8 cellular contexts compared by ENCODE assay signal in the genomic region with DNA sequence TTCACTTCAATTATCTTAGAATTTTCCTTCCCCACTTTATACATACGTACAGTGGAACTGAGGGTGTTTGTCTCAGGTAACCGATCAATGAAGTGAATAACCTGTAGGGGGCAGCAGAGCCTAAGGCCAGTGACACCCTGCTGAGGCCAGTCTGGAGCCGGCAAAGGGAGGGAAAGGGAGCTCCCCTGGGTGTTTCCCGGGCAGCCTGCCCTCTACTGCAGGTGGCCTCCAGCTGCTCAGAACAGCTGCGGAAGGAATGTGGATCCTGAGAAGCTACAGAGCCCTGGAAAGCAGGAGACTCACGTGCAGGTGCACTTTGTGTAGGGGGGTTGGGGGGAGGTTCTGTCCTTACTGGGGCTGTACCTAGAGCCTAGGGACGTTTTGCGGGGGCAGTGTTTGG. TPM values are rescaled to one million over a fixed set of nuclear protein-coding genes. Genes with fewer than 3 reads are reported as not detected.
DNase-seq lines count a peak whose midpoint lies in the region; ATAC-seq, FAIRE-seq and TF ChIP-seq lines count a peak whose summit lies in the region.

No MANE protein-coding gene starts in this region.

- in situ Hi-C loops in HepG2 (cut with HindIII; ENCODE audit: extremely low pct_ligation_motif_present, low pct_unique_long_range_greater_than_20kb), result no loop called here

- H3K9ac ChIP-seq in duodenal mucosa (ENCODE audit: low read depth in 1 of 2, low read length in 2 of 2) (peak overlapping the region in 1 of 2 donors; percentile 2), HepG2 (ENCODE audit: insufficient read depth, low read depth, low read length) (peak overlapping the region; percentile 64; the same call in 1 of the 2 replicates)

- whole genome bisulfite sequencing in HepG2 (ENCODE audit: low lambda C conversion rate), result 12% methylated on average over 7 of the region's 8 CpGs

- peak overlapping the region; percentile 84 to 90 for H3K4me3 ChIP-seq in duodenal mucosa (ENCODE audit: low read depth in 1 of 2, low read length in 2 of 2)
- peak overlapping the region; percentile 63 to 90 (median 79) for H3K4me3 ChIP-seq in HepG2 (replicated peaks in 1 of 3; ENCODE audit: insufficient read depth in 1 of 3, low read depth in 2 of 3, low read length in 3 of 3)

- CTCF ChIA-PET in HepG2 (lab: Yijun Ruan, JAX; ENCODE audit: low intra/inter-chr PET ratio, low total read pairs), result interaction anchor here (0.7 to 3.5 kb wide), 7 partner anchors 13 to 192 kb away, joined by 3 to 37 read pairs (median 4); partner anchors contain the start of gene ZNF440

- H3K27me3 ChIP-seq in duodenal mucosa (ENCODE audit: control insufficient read depth in 1 of 2, insufficient read depth in 2 of 2, low read length in 2 of 2), result no peaks in the 10 kb centered on the region
- no peaks in the 10 kb centered on the region; a peak in 1 of 5 replicates for H3K27me3 ChIP-seq in HepG2 (ENCODE audit: control insufficient read depth in 1 of 2, insufficient read depth in 2 of 2, low read length in 2 of 2)

- peak; percentile 75 for DNase-seq in GF-D8 (lab: John Stamatoyannopoulos, UW)
- peak; percentile 86 to 93 for DNase-seq in NCI-H526 (lab: John Stamatoyannopoulos, UW)
- DNase-seq in activated CD4-positive, alpha-beta T cell treated with anti-CD3 and anti-CD28 coated beads, Interleukin-2, amount 50 U/mL, for 4 hours, result peak; percentile 68 to 71
- peak; percentile 90 for DNase-seq in HepG2 (ENCODE audit: low spot score)
- peak; percentile 75 for DNase-seq in stimulated activated CD4-positive, alpha-beta T cell treated with anti-CD3 and anti-CD28 coated beads, Interleukin-2, amount 100 ng/mL, for 48 hours

- H3K79me2 ChIP-seq in HepG2 (ENCODE audit: insufficient read depth, low read length), result no peaks in the 10 kb centered on the region

- peak; percentile 96 for TF ChIP-seq CTCF in HepG2 (CRISPR knock-in tag; IDR thresholded peaks at IDR 0.05)

- BruUV-seq in HepG2 (replicated peaks; lab: Mats Ljungman, UMichigan), result no TSS peak

- no peak overlapping the region for H2AFZ ChIP-seq in HepG2 (ENCODE audit: low read length)

- H4K20me1 ChIP-seq in HepG2 (ENCODE audit: insufficient read depth, low read length), result no peaks in the 10 kb centered on the region

- peak overlapping the region; percentile 88 for H3K4me2 ChIP-seq in HepG2 (ENCODE audit: low read depth, low read length)

- H3K4me1 ChIP-seq in duodenal mucosa (ENCODE audit: control insufficient read depth in 1 of 2, insufficient read depth in 2 of 2, low read length in 2 of 2), result peaks cover 9 to 17% of the 10 kb centered on the region in 2 donors
- H3K4me1 ChIP-seq in HepG2 (ENCODE audit: insufficient read depth, low read length), result peaks cover 37% of the 10 kb centered on the region

- no peaks in the 10 kb centered on the region for H3K9me3 ChIP-seq in duodenal mucosa (ENCODE audit: control insufficient read depth in 1 of 2, low read length in 2 of 2)
- H3K9me3 ChIP-seq in HepG2 (ENCODE audit: low read length), result no peaks in the 10 kb centered on the region

- intact Hi-C loops in HepG2 (cut with micrococcal nuclease; ENCODE audit: unreplicated experiment), result loop anchor here (1.0 to 5.0 kb wide), 3 partner anchors 15 to 345 kb away; partner anchors contain the start of gene ZNF20

- peak; percentile 52 for ATAC-seq in HG03439 (IDR thresholded peaks at IDR 0.05; ENCODE audit: unreplicated experiment)
- peak; percentile 91 for ATAC-seq in HepG2
- no peak for ATAC-seq in GM19452 (IDR thresholded peaks at IDR 0.05; ENCODE audit: unreplicated experiment)

- no peak for TF ChIP-seq EP300 in HepG2 (IDR thresholded peaks at IDR 0.05; ENCODE audit: low read depth in 2 of 2, low read length in 2 of 2)
- TF ChIP-seq EP300 in HepG2 (CRISPR knock-in tag; IDR thresholded peaks at IDR 0.05; ENCODE audit: borderline replicate concordance), result peak; percentile 25; the same call in 1 of the 2 replicates

- TF ChIP-seq POLR2A in HepG2 (IDR thresholded peaks at IDR 0.05; ENCODE audit: insufficient read depth in 1 of 2, low read depth in 2 of 2, low read length in 2 of 2), result no peak

- peak; percentile 95 for FAIRE-seq in HepG2 (lab: Jason Lieb, UNC)

- H3K27ac ChIP-seq in duodenal mucosa (ENCODE audit: low read depth, low read length) (no peak overlapping the region), HepG2 (ENCODE audit: extremely low read length, insufficient read depth, low read length) (peak overlapping the region; percentile 79)

- H3K36me3 ChIP-seq in duodenal mucosa (ENCODE audit: control insufficient read depth in 1 of 2, insufficient read depth in 2 of 2, low read length in 2 of 2) (no peaks in the 10 kb centered on the region), HepG2 (replicated peaks in 1 of 2; ENCODE audit: control insufficient read depth in 1 of 2, insufficient read depth in 2 of 2, low read length in 2 of 2) (no peaks in the 10 kb centered on the region)

- POLR2A ChIA-PET in HepG2 (lab: Yijun Ruan, JAX), result interaction anchor here (0.9 to 2.8 kb wide), 13 partner anchors 10 to 255 kb away, joined by 3 to 27 read pairs (median 5); partner anchors contain the start of genes ZNF439, ZNF440, ZNF441 and ZNF700

- TF ChIP-seq RAD21 in HepG2 (CRISPR knock-in tag; IDR thresholded peaks at IDR 0.05), result peak; percentile 87

RNA-seq across cellular contexts. Expression of gene ZNF491, which starts 0.8 kb away (rescaled TPM):
- total RNA-seq in HepG2 (2016; rRNA removed; fragmentation: Illumina TruSeq; extraction: Trizol), result 1.7 and 2.2 TPM in 2 replicates
- 1.8 and 1.9 TPM in 2 replicates for total RNA-seq in HepG2 (2016; cell fraction: cytosol; rRNA removed; fragmentation: Illumina TruSeq; extraction: Trizol; ENCODE audit: low read depth)
- 1.7 and 2.9 TPM in 2 replicates for total RNA-seq in HepG2 (2016; cell fraction: insoluble cytoplasmic fraction; rRNA removed; fragmentation: Illumina TruSeq; extraction: Trizol)
- 1.8 and 2.0 TPM in 2 replicates for total RNA-seq in HepG2 (2016; cell fraction: membrane; rRNA removed; fragmentation: Illumina TruSeq; extraction: Trizol)
- 2.1 and 2.7 TPM in 2 replicates for total RNA-seq in HepG2 (2016; cell fraction: nucleus; rRNA removed; fragmentation: Illumina TruSeq; extraction: Trizol)
- 0.46 and 0.57 TPM in 2 replicates for polyA plus RNA-seq in HepG2 (2011; rRNA removed)
- 0.20 and 0.22 TPM in 2 replicates for polyA plus RNA-seq in HepG2 (2011; cell fraction: cytosol; rRNA removed)
- 0.48 and 0.69 TPM in 2 replicates for polyA plus RNA-seq in HepG2 (2011; cell fraction: nucleus; rRNA removed)
- 0.28 and 0.32 TPM in 2 replicates for polyA plus RNA-seq in HepG2 (2012)
- 0.08 and 0.50 TPM in 2 replicates for polyA plus RNA-seq in HepG2 (2016; cell fraction: cytosol; fragmentation: Illumina TruSeq; extraction: Trizol; ENCODE audit: low read depth)
- 0.96 and 1.1 TPM in 2 replicates for polyA plus RNA-seq in HepG2 (2016; cell fraction: insoluble cytoplasmic fraction; fragmentation: Illumina TruSeq; extraction: Trizol; ENCODE audit: low read depth)
- polyA plus RNA-seq in HepG2 (2016; cell fraction: membrane; fragmentation: Illumina TruSeq; extraction: Trizol; ENCODE audit: low read depth), result 0.29 and 0.36 TPM in 2 replicates
- polyA plus RNA-seq in HepG2 (2016; cell fraction: nucleus; fragmentation: Illumina TruSeq; extraction: Trizol; ENCODE audit: insufficient read depth, low read depth), result 2.4 and 2.8 TPM in 2 replicates
- polyA minus RNA-seq in HepG2 (2011; rRNA and poly(A)+ RNA removed; ENCODE audit: low replicate concordance), result 2.2 TPM in 1 of 2 replicates, not detected in the other
- polyA minus RNA-seq in HepG2 (2011; cell fraction: cytosol; rRNA and poly(A)+ RNA removed), result 0.26 and 0.59 TPM in 2 replicates
- polyA minus RNA-seq in HepG2 (2011; cell fraction: nucleus; rRNA and poly(A)+ RNA removed), result 1.7 and 2.4 TPM in 2 replicates

RNA-seq across cellular contexts. Expression of gene ZNF440, which starts 16.6 kb away (rescaled TPM):
- 12.4 and 16.8 TPM in 2 replicates for total RNA-seq in HepG2 (2016; rRNA removed; fragmentation: Illumina TruSeq; extraction: Trizol)
- total RNA-seq in HepG2 (2016; cell fraction: cytosol; rRNA removed; fragmentation: Illumina TruSeq; extraction: Trizol; ENCODE audit: low read depth), result 0.81 and 1.3 TPM in 2 replicates
- 12.1 and 13.4 TPM in 2 replicates for total RNA-seq in HepG2 (2016; cell fraction: insoluble cytoplasmic fraction; rRNA removed; fragmentation: Illumina TruSeq; extraction: Trizol)
- 3.4 and 4.6 TPM in 2 replicates for total RNA-seq in HepG2 (2016; cell fraction: membrane; rRNA removed; fragmentation: Illumina TruSeq; extraction: Trizol)
- total RNA-seq in HepG2 (2016; cell fraction: nucleus; rRNA removed; fragmentation: Illumina TruSeq; extraction: Trizol), result 13.2 and 14.6 TPM in 2 replicates
- polyA plus RNA-seq in HepG2 (2011; rRNA removed), result 2.4 and 2.7 TPM in 2 replicates
- 0.70 and 1.1 TPM in 2 replicates for polyA plus RNA-seq in HepG2 (2011; cell fraction: cytosol; rRNA removed)
- 3.5 and 3.9 TPM in 2 replicates for polyA plus RNA-seq in HepG2 (2011; cell fraction: nucleus; rRNA removed)
- 2.4 and 3.6 TPM in 2 replicates for polyA plus RNA-seq in HepG2 (2012)
- 0.32 and 0.45 TPM in 2 replicates for polyA plus RNA-seq in HepG2 (2016; cell fraction: cytosol; fragmentation: Illumina TruSeq; extraction: Trizol; ENCODE audit: low read depth)
- 5.0 and 5.3 TPM in 2 replicates for polyA plus RNA-seq in HepG2 (2016; cell fraction: insoluble cytoplasmic fraction; fragmentation: Illumina TruSeq; extraction: Trizol; ENCODE audit: low read depth)
- polyA plus RNA-seq in HepG2 (2016; cell fraction: membrane; fragmentation: Illumina TruSeq; extraction: Trizol; ENCODE audit: low read depth), result 0.68 and 0.85 TPM in 2 replicates
- polyA plus RNA-seq in HepG2 (2016; cell fraction: nucleus; fragmentation: Illumina TruSeq; extraction: Trizol; ENCODE audit: insufficient read depth, low read depth), result 25.4 and 27.4 TPM in 2 replicates
- polyA minus RNA-seq in HepG2 (2011; rRNA and poly(A)+ RNA removed; ENCODE audit: low replicate concordance), result 2.8 and 4.8 TPM in 2 replicates
- polyA minus RNA-seq in HepG2 (2011; cell fraction: cytosol; rRNA and poly(A)+ RNA removed), result 4.1 and 4.5 TPM in 2 replicates
- 14.0 and 15.9 TPM in 2 replicates for polyA minus RNA-seq in HepG2 (2011; cell fraction: nucleus; rRNA and poly(A)+ RNA removed)

RNA-seq across cellular contexts. Expression of gene ZNF441, which starts 30.7 kb away (rescaled TPM):
- 10.0 and 18.0 TPM in 2 replicates for total RNA-seq in HepG2 (2016; rRNA removed; fragmentation: Illumina TruSeq; extraction: Trizol)
- total RNA-seq in HepG2 (2016; cell fraction: cytosol; rRNA removed; fragmentation: Illumina TruSeq; extraction: Trizol; ENCODE audit: low read depth), result 1.2 and 2.6 TPM in 2 replicates
- total RNA-seq in HepG2 (2016; cell fraction: insoluble cytoplasmic fraction; rRNA removed; fragmentation: Illumina TruSeq; extraction: Trizol), result 11.3 and 15.3 TPM in 2 replicates
- total RNA-seq in HepG2 (2016; cell fraction: membrane; rRNA removed; fragmentation: Illumina TruSeq; extraction: Trizol), result 3.7 and 5.1 TPM in 2 replicates
- 13.4 and 15.8 TPM in 2 replicates for total RNA-seq in HepG2 (2016; cell fraction: nucleus; rRNA removed; fragmentation: Illumina TruSeq; extraction: Trizol)
- polyA plus RNA-seq in HepG2 (2011; rRNA removed), result 2.8 and 3.5 TPM in 2 replicates
- 0.54 and 1.0 TPM in 2 replicates for polyA plus RNA-seq in HepG2 (2011; cell fraction: cytosol; rRNA removed)
- 4.8 and 5.7 TPM in 2 replicates for polyA plus RNA-seq in HepG2 (2011; cell fraction: nucleus; rRNA removed)
- 2.3 and 3.6 TPM in 2 replicates for polyA plus RNA-seq in HepG2 (2012)
- polyA plus RNA-seq in HepG2 (2016; cell fraction: cytosol; fragmentation: Illumina TruSeq; extraction: Trizol; ENCODE audit: low read depth), result 0.07 and 0.16 TPM in 2 replicates
- 5.5 and 5.8 TPM in 2 replicates for polyA plus RNA-seq in HepG2 (2016; cell fraction: insoluble cytoplasmic fraction; fragmentation: Illumina TruSeq; extraction: Trizol; ENCODE audit: low read depth)
- polyA plus RNA-seq in HepG2 (2016; cell fraction: membrane; fragmentation: Illumina TruSeq; extraction: Trizol; ENCODE audit: low read depth), result 0.39 and 0.42 TPM in 2 replicates
- polyA plus RNA-seq in HepG2 (2016; cell fraction: nucleus; fragmentation: Illumina TruSeq; extraction: Trizol; ENCODE audit: insufficient read depth, low read depth), result 10.6 and 11.9 TPM in 2 replicates
- 1.3 and 2.4 TPM in 2 replicates for polyA minus RNA-seq in HepG2 (2011; rRNA and poly(A)+ RNA removed; ENCODE audit: low replicate concordance)
- 3.3 and 3.6 TPM in 2 replicates for polyA minus RNA-seq in HepG2 (2011; cell fraction: cytosol; rRNA and poly(A)+ RNA removed)
- polyA minus RNA-seq in HepG2 (2011; cell fraction: nucleus; rRNA and poly(A)+ RNA removed), result 19.5 and 20.9 TPM in 2 replicates

RNA-seq across cellular contexts. Expression of gene ZNF439, which starts 51.0 kb away (rescaled TPM):
- 3.9 and 4.9 TPM in 2 replicates for total RNA-seq in HepG2 (2016; rRNA removed; fragmentation: Illumina TruSeq; extraction: Trizol)
- total RNA-seq in HepG2 (2016; cell fraction: cytosol; rRNA removed; fragmentation: Illumina TruSeq; extraction: Trizol; ENCODE audit: low read depth), result 0.35 and 0.51 TPM in 2 replicates
- total RNA-seq in HepG2 (2016; cell fraction: insoluble cytoplasmic fraction; rRNA removed; fragmentation: Illumina TruSeq; extraction: Trizol), result 4.1 and 5.3 TPM in 2 replicates
- total RNA-seq in HepG2 (2016; cell fraction: membrane; rRNA removed; fragmentation: Illumina TruSeq; extraction: Trizol), result 1.8 and 2.1 TPM in 2 replicates
- 4.0 and 6.3 TPM in 2 replicates for total RNA-seq in HepG2 (2016; cell fraction: nucleus; rRNA removed; fragmentation: Illumina TruSeq; extraction: Trizol)
- polyA plus RNA-seq in HepG2 (2011; rRNA removed), result 2.9 TPM in 2 replicates
- polyA plus RNA-seq in HepG2 (2011; cell fraction: cytosol; rRNA removed), result 1.0 and 1.2 TPM in 2 replicates
- 4.4 and 5.2 TPM in 2 replicates for polyA plus RNA-seq in HepG2 (2011; cell fraction: nucleus; rRNA removed)
- 1.4 and 1.7 TPM in 2 replicates for polyA plus RNA-seq in HepG2 (2012)
- 0.07 and 0.20 TPM in 2 replicates for polyA plus RNA-seq in HepG2 (2016; cell fraction: cytosol; fragmentation: Illumina TruSeq; extraction: Trizol; ENCODE audit: low read depth)
- 2.5 and 2.9 TPM in 2 replicates for polyA plus RNA-seq in HepG2 (2016; cell fraction: insoluble cytoplasmic fraction; fragmentation: Illumina TruSeq; extraction: Trizol; ENCODE audit: low read depth)
- 0.22 and 0.44 TPM in 2 replicates for polyA plus RNA-seq in HepG2 (2016; cell fraction: membrane; fragmentation: Illumina TruSeq; extraction: Trizol; ENCODE audit: low read depth)
- 11.0 and 11.8 TPM in 2 replicates for polyA plus RNA-seq in HepG2 (2016; cell fraction: nucleus; fragmentation: Illumina TruSeq; extraction: Trizol; ENCODE audit: insufficient read depth, low read depth)
- polyA minus RNA-seq in HepG2 (2011; rRNA and poly(A)+ RNA removed; ENCODE audit: low replicate concordance), result 1.3 TPM in 1 of 2 replicates, not detected in the other
- 2.0 and 2.6 TPM in 2 replicates for polyA minus RNA-seq in HepG2 (2011; cell fraction: cytosol; rRNA and poly(A)+ RNA removed)
- 8.4 and 9.6 TPM in 2 replicates for polyA minus RNA-seq in HepG2 (2011; cell fraction: nucleus; rRNA and poly(A)+ RNA removed)

RNA-seq across cellular contexts. Expression of gene ZNF823, which starts 58.7 kb away (rescaled TPM):
- total RNA-seq in HepG2 (2016; rRNA removed; fragmentation: Illumina TruSeq; extraction: Trizol), result 11.7 and 18.2 TPM in 2 replicates
- total RNA-seq in HepG2 (2016; cell fraction: cytosol; rRNA removed; fragmentation: Illumina TruSeq; extraction: Trizol; ENCODE audit: low read depth), result 10.8 and 14.7 TPM in 2 replicates
- 12.1 and 19.3 TPM in 2 replicates for total RNA-seq in HepG2 (2016; cell fraction: insoluble cytoplasmic fraction; rRNA removed; fragmentation: Illumina TruSeq; extraction: Trizol)
- 9.2 and 10.6 TPM in 2 replicates for total RNA-seq in HepG2 (2016; cell fraction: membrane; rRNA removed; fragmentation: Illumina TruSeq; extraction: Trizol)
- total RNA-seq in HepG2 (2016; cell fraction: nucleus; rRNA removed; fragmentation: Illumina TruSeq; extraction: Trizol), result 7.5 and 8.8 TPM in 2 replicates
- polyA plus RNA-seq in HepG2 (2011; rRNA removed), result 5.1 and 5.7 TPM in 2 replicates
- 2.2 and 3.4 TPM in 2 replicates for polyA plus RNA-seq in HepG2 (2011; cell fraction: cytosol; rRNA removed)
- polyA plus RNA-seq in HepG2 (2011; cell fraction: nucleus; rRNA removed), result 3.5 and 5.2 TPM in 2 replicates
- polyA plus RNA-seq in HepG2 (2012), result 5.8 and 6.8 TPM in 2 replicates
- polyA plus RNA-seq in HepG2 (2016; cell fraction: cytosol; fragmentation: Illumina TruSeq; extraction: Trizol; ENCODE audit: low read depth), result 0.63 and 0.85 TPM in 2 replicates
- 10.0 and 12.3 TPM in 2 replicates for polyA plus RNA-seq in HepG2 (2016; cell fraction: insoluble cytoplasmic fraction; fragmentation: Illumina TruSeq; extraction: Trizol; ENCODE audit: low read depth)
- 1.5 and 2.1 TPM in 2 replicates for polyA plus RNA-seq in HepG2 (2016; cell fraction: membrane; fragmentation: Illumina TruSeq; extraction: Trizol; ENCODE audit: low read depth)
- 13.7 and 14.1 TPM in 2 replicates for polyA plus RNA-seq in HepG2 (2016; cell fraction: nucleus; fragmentation: Illumina TruSeq; extraction: Trizol; ENCODE audit: insufficient read depth, low read depth)
- polyA minus RNA-seq in HepG2 (2011; rRNA and poly(A)+ RNA removed; ENCODE audit: low replicate concordance), result 1.8 and 1.9 TPM in 2 replicates
- polyA minus RNA-seq in HepG2 (2011; cell fraction: cytosol; rRNA and poly(A)+ RNA removed), result 7.1 and 8.7 TPM in 2 replicates
- 6.4 and 9.1 TPM in 2 replicates for polyA minus RNA-seq in HepG2 (2011; cell fraction: nucleus; rRNA and poly(A)+ RNA removed)
